In the genomic region with DNA sequence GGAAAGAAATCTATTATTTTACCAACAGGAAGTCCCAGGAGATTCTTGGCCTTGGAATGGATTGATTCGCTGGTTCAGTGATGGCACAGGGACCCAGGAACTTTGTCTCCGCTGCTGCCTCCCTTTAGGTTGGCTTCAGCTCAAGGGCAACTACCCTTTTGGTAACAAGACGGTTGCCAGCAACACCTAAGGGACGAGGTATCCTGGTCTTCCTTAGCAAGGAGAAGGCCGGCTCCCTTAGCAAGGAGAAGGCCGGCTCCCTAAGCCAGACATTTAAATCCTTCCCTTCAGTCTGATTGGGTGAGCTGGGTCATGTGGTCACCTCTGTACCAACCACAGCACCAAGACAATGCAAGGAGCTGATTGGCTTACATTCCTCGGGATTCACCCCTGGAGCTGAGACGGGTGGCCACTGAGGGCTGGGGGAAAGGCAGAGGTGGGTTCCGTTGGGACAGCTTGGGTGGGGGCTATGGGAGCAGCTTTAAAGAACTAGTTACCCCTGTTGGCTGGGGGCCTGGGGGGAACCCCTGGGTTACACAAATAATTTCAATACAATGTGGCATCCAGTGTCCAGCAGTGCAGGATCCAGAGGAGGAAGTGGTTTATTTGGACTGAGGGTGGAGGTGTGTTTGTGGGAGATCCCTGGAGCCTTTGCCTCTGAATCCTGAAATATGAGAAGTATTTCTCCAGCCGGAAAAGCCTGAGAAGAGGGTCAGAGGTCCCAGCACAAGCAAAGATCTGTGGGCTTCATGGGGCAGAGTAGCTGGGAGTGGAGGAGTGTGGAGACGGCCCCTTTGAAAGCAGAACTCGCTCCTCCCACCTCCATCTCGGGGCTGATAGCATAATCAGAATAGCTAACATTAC, we compare ENCODE assay signal across 8 cellular contexts. TPM values are rescaled to one million over a fixed set of nuclear protein-coding genes. Genes with fewer than 3 reads are reported as not detected.
DNase-seq lines count a peak whose midpoint lies in the region; ATAC-seq and TF ChIP-seq lines count a peak whose summit lies in the region.

No MANE protein-coding gene starts in this region.

- no peaks in the 10 kb centered on the region for H3K9me3 ChIP-seq in mucosa of stomach (ENCODE audit: control insufficient read depth, low read length)
- no peaks in the 10 kb centered on the region for H3K9me3 ChIP-seq in CD4-positive, alpha-beta T cell (ENCODE audit: control insufficient read depth, low read length)

- H3K27me3 Mint-ChIP-seq in CD4-positive, alpha-beta T cell, result no peaks in the 10 kb centered on the region
- H3K27me3 Mint-ChIP-seq in activated naive CD8-positive, alpha-beta T cell treated with anti-CD3 and anti-CD28 coated beads for 36 hours, result no peaks in the 10 kb centered on the region

- H3K9ac ChIP-seq in mucosa of stomach (ENCODE audit: low read length), result peak overlapping the region; percentile 56

- TF ChIP-seq CTCF in AG10803 (conservative IDR thresholded peaks at IDR 0.05; ENCODE audit: low read length) (no peak), coronary artery (IDR thresholded peaks at IDR 0.05) (no peak)
- TF ChIP-seq CTCF in CD4-positive, alpha-beta T cell (IDR thresholded peaks at IDR 0.05), result no peak

- CTCF ChIA-PET in CD4-positive, alpha-beta T cell (lab: Charles Lee), result no interaction called here

- no peak overlapping the region for H3K4me3 ChIP-seq in AG10803 (ENCODE audit: low read length)
- peak overlapping the region; percentile 6 for H3K4me3 ChIP-seq in coronary artery
- peak overlapping the region; percentile 27 for H3K4me3 ChIP-seq in mucosa of stomach (ENCODE audit: low read length)

- H3K4me1 ChIP-seq in mucosa of stomach (ENCODE audit: control insufficient read depth, insufficient read depth, low read length), result peaks cover 34% of the 10 kb centered on the region

- ATAC-seq in CD4-positive, alpha-beta T cell (ENCODE audit: poor library complexity), result no peak
- no peak for ATAC-seq in stimulated activated effector memory CD8-positive, alpha-beta T cell treated with anti-CD3 and anti-CD28 coated beads, Interleukin-12 subunit alpha, Interleukin-12 subunit beta, amount 100 ng/mL, for 72 hours
- ATAC-seq in HG02623 (IDR thresholded peaks at IDR 0.05; ENCODE audit: unreplicated experiment), result no peak

- no peak overlapping the region for H3K4me3 Mint-ChIP-seq in CD4-positive, alpha-beta T cell
- no peak overlapping the region for H3K4me3 Mint-ChIP-seq in activated naive CD8-positive, alpha-beta T cell treated with anti-CD3 and anti-CD28 coated beads for 36 hours
- no peak overlapping the region for H3K4me3 Mint-ChIP-seq in stimulated activated effector memory CD8-positive, alpha-beta T cell treated with anti-CD3 and anti-CD28 coated beads, Interleukin-12 subunit alpha, Interleukin-12 subunit beta, amount 100 ng/mL, for 72 hours

- H3K36me3 ChIP-seq in mucosa of stomach (ENCODE audit: control insufficient read depth, insufficient read depth, low read length), result no peaks in the 10 kb centered on the region

- intact Hi-C loops in CD4-positive, alpha-beta T cell (cut with DNase I, micrococcal nuclease), result no loop called here

- DNase-seq in AG10803 (ENCODE audit: low read depth) (peak; percentile 40), NCI-H2029 (lab: John Stamatoyannopoulos, UW) (peak; percentile 72), coronary artery (ENCODE audit: low spot score) (no peak)
- DNase-seq in CD4-positive, alpha-beta T cell, result no peak
- DNase-seq in activated naive CD8-positive, alpha-beta T cell treated with anti-CD3 and anti-CD28 coated beads for 36 hours, result no peak
- no peak for DNase-seq in stimulated activated effector memory CD8-positive, alpha-beta T cell treated with anti-CD3 and anti-CD28 coated beads, Interleukin-12 subunit alpha, Interleukin-12 subunit beta, amount 100 ng/mL, for 72 hours (ENCODE audit: low spot score in 2 of 2)

- H3K4me1 Mint-ChIP-seq in CD4-positive, alpha-beta T cell (ENCODE audit: low read depth), result peaks cover 9% of the 10 kb centered on the region
- peaks cover 11% of the 10 kb centered on the region for H3K4me1 Mint-ChIP-seq in activated naive CD8-positive, alpha-beta T cell treated with anti-CD3 and anti-CD28 coated beads for 36 hours
- peaks cover 15% of the 10 kb centered on the region for H3K4me1 Mint-ChIP-seq in stimulated activated effector memory CD8-positive, alpha-beta T cell treated with anti-CD3 and anti-CD28 coated beads, Interleukin-12 subunit alpha, Interleukin-12 subunit beta, amount 100 ng/mL, for 72 hours

- POLR2A ChIA-PET in CD4-positive, alpha-beta T cell (lab: Charles Lee), result no interaction called here

- H3K27me3 ChIP-seq in mucosa of stomach (ENCODE audit: control insufficient read depth, insufficient read depth, low read length), result no peaks in the 10 kb centered on the region
- no peaks in the 10 kb centered on the region for H3K27me3 ChIP-seq in CD4-positive, alpha-beta T cell (ENCODE audit: control insufficient read depth, insufficient read depth, low read length)

- H3K36me3 Mint-ChIP-seq in CD4-positive, alpha-beta T cell (ENCODE audit: low read depth), result no peaks in the 10 kb centered on the region
- no peaks in the 10 kb centered on the region for H3K36me3 Mint-ChIP-seq in activated naive CD8-positive, alpha-beta T cell treated with anti-CD3 and anti-CD28 coated beads for 36 hours
- no peaks in the 10 kb centered on the region for H3K36me3 Mint-ChIP-seq in stimulated activated effector memory CD8-positive, alpha-beta T cell treated with anti-CD3 and anti-CD28 coated beads, Interleukin-12 subunit alpha, Interleukin-12 subunit beta, amount 100 ng/mL, for 72 hours

- H3K9me3 Mint-ChIP-seq in CD4-positive, alpha-beta T cell, result no peaks in the 10 kb centered on the region
- H3K9me3 Mint-ChIP-seq in activated naive CD8-positive, alpha-beta T cell treated with anti-CD3 and anti-CD28 coated beads for 36 hours, result no peaks in the 10 kb centered on the region
- no peaks in the 10 kb centered on the region for H3K9me3 Mint-ChIP-seq in stimulated activated effector memory CD8-positive, alpha-beta T cell treated with anti-CD3 and anti-CD28 coated beads, Interleukin-12 subunit alpha, Interleukin-12 subunit beta, amount 100 ng/mL, for 72 hours

- peak overlapping the region in 1 of 2 donors; percentile 72 for H3K27ac ChIP-seq in coronary artery
- H3K27ac ChIP-seq in CD4-positive, alpha-beta T cell (ENCODE audit: low read depth, low read length), result no peak overlapping the region

- H3K27ac Mint-ChIP-seq in CD4-positive, alpha-beta T cell, result no peak overlapping the region
- no peak overlapping the region for H3K27ac Mint-ChIP-seq in activated naive CD8-positive, alpha-beta T cell treated with anti-CD3 and anti-CD28 coated beads for 36 hours
- H3K27ac Mint-ChIP-seq in stimulated activated effector memory CD8-positive, alpha-beta T cell treated with anti-CD3 and anti-CD28 coated beads, Interleukin-12 subunit alpha, Interleukin-12 subunit beta, amount 100 ng/mL, for 72 hours, result no peak overlapping the region

RNA-seq across cellular contexts. Expression of gene CLIC4, which starts 20.7 kb away (rescaled TPM):
- total RNA-seq in CD4-positive, alpha-beta T cell, result 1 to 10 TPM; 1.1 to 1.3 TPM
- total RNA-seq in activated naive CD8-positive, alpha-beta T cell treated with anti-CD3 and anti-CD28 coated beads for 36 hours, result 10 to 100 TPM; 25.0 to 26.4 TPM

Comparison
In these comparisons a context has a peak if more than half of its experiments do, and no peak if none do; other contexts are left out.
1. DNase-seq: peak in AG10803 (single experiment) and NCI-H2029 (single experiment); none in coronary artery (single experiment), CD4-positive, alpha-beta T cell (0 of 10), activated naive CD8-positive, alpha-beta T cell treated with anti-CD3 and anti-CD28 coated beads for 36 hours (single experiment) and stimulated activated effector memory CD8-positive, alpha-beta T cell treated with anti-CD3 and anti-CD28 coated beads, Interleukin-12 subunit alpha, Interleukin-12 subunit beta, amount 100 ng/mL, for 72 hours (0 of 2).
2. RNA of gene CLIC4, which starts 20.7 kb away (total RNA-seq): 25.0 to 26.4 TPM in activated naive CD8-positive, alpha-beta T cell treated with anti-CD3 and anti-CD28 coated beads for 36 hours; 1.1 to 1.3 TPM in CD4-positive, alpha-beta T cell; every median in the first group is over 10 times any median in the second.